21 cellular contexts compared by ENCODE assay signal in the genomic region with DNA sequence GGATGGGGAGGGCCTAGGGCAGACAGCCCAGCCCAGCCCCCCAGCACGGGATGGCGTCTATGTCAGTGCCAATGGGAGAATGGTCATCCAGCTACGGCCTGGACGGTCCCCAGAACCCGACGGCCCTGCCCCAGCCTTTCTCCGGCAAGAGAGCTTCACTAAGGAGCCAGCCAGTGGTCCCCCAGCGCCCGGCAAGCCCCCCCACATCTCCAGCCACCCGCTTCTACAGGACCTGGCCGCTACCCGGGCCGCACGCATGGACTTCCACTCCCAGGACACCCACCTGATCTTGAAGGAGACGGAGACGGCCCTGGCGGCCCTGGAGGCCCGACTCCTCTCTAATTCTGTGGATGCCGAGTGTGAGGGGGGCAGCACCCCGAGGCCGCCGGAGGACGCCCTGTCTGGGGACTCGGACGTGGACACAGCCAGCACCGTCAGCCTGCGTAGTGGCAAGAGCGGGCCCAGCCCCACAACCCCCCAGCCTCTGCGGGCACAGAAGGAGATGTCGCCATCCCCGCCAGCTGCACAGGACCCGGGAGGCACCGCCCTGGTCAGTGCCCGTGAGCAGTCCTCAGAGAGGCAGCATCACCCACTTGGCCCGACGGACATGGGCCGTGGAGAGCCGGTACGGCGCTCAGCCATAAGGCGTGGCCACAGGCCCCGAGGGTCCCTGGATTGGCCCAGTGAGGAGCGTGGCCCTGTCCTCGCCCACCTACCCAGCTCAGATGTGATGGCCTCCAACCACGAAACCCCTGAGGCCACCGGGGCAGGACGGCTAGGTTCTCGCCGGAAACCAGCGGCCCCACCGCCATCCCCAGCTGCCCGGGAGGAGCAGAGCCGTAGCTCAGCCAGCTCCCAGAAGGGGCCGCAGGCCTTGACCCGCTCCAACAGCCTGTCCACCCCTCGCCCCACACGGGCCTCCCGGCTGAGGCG. TPM values are rescaled to one million over a fixed set of nuclear protein-coding genes. Genes with fewer than 3 reads are reported as not detected.
A peak's percentile ranks its signal among the peaks of the same experiment; 100 is the strongest.
DNase-seq lines count a peak whose midpoint lies in the region; ATAC-seq and TF ChIP-seq lines count a peak whose summit lies in the region.
"Had no signal": no experiment of that assay in that cellular context is flagged by ENCODE, and none has a peak within 500 bp of the region (broad histone marks: within the 10 kb centered on the region; RNA-seq: fewer than 3 reads in every experiment).

No MANE protein-coding gene starts in this region.

- intact Hi-C loops in Right ventricle myocardium superior (cut with DNase I) (no loop called here), cardiac septum (cut with DNase I) (no loop called here), mammary epithelial cell (cut with micrococcal nuclease) (no loop called here), mucosa of descending colon (cut with DNase I, micrococcal nuclease) (no loop called here), upper lobe of right lung (cut with DNase I) (no loop called here)

- H3K9ac ChIP-seq in mammary epithelial cell (ENCODE audit: insufficient read depth, low read length): no peak overlapping the region

- H3K27me3 ChIP-seq in mammary epithelial cell (ENCODE audit: insufficient read depth, low read length) (no peaks in the 10 kb centered on the region), upper lobe of right lung (no peaks in the 10 kb centered on the region)
- H3K27me3 ChIP-seq: brain microvascular endothelial cell, stomach had no signal

- TSS peak; percentile 41 for BruUV-seq in mammary epithelial cell (replicated peaks; lab: Mats Ljungman, UMichigan)

- peaks cover 18% of the 10 kb centered on the region for H3K36me3 ChIP-seq in mammary epithelial cell (ENCODE audit: insufficient read depth, low read length)
- no peaks in the 10 kb centered on the region for H3K36me3 ChIP-seq in mucosa of descending colon (ENCODE audit: low read depth)
- H3K36me3 ChIP-seq in upper lobe of right lung: peaks cover 9% of the 10 kb centered on the region

- H3K27ac ChIP-seq in mammary epithelial cell (ENCODE audit: insufficient read depth, low read depth, low read length): no peak overlapping the region
- no peak overlapping the region for H3K27ac ChIP-seq in upper lobe of right lung
- H3K27ac ChIP-seq: brain microvascular endothelial cell, stomach had no signal

- H2AFZ ChIP-seq in mammary epithelial cell (ENCODE audit: low read depth, low read length): no peak overlapping the region

- CTCF ChIA-PET in mammary epithelial cell (lab: Charles Lee; ENCODE audit: low non-redundant PET): no interaction called here

- no peaks in the 10 kb centered on the region for H3K9me3 ChIP-seq in mammary epithelial cell (replicated peaks; ENCODE audit: insufficient read depth, low read length)
- H3K9me3 ChIP-seq in mucosa of descending colon: no peaks in the 10 kb centered on the region
- no peaks in the 10 kb centered on the region for H3K9me3 ChIP-seq in upper lobe of right lung
- H3K9me3 ChIP-seq: HAP-1, stomach had no signal

- H3K4me2 ChIP-seq in mammary epithelial cell (ENCODE audit: insufficient read depth, low read depth, low read length): no peak overlapping the region

- peaks cover 12% of the 10 kb centered on the region for H3K4me1 ChIP-seq in mammary epithelial cell (ENCODE audit: insufficient read depth, low read length)
- H3K4me1 ChIP-seq in mucosa of descending colon (ENCODE audit: low read depth): no peaks in the 10 kb centered on the region
- H3K4me1 ChIP-seq in upper lobe of right lung: no peaks in the 10 kb centered on the region
- H3K4me1 ChIP-seq: HAP-1 had no signal

- H3K4me3 ChIP-seq in mammary epithelial cell (replicated peaks in 1 of 3; ENCODE audit: insufficient read depth in 1 of 3, low read depth in 2 of 3, low read length in 3 of 3) (no peak overlapping the region), mucosa of descending colon (no peak overlapping the region), upper lobe of right lung (no peak overlapping the region)
- H3K4me3 ChIP-seq: HAP-1, stomach had no signal

- no peaks in the 10 kb centered on the region for H4K20me1 ChIP-seq in mammary epithelial cell (ENCODE audit: insufficient read depth, low read length)

- DNase-seq in Right ventricle myocardium superior (peak; percentile 33), cardiac septum (ENCODE audit: low spot score) (no peak), mammary epithelial cell (no peak), mucosa of descending colon (peak; percentile 1 to 45 (median 23)), upper lobe of right lung (peak; percentile 57), superior temporal gyrus (ENCODE audit: extremely low spot score) (no peak), SKM-1 (lab: John Stamatoyannopoulos, UW; ENCODE audit: unreplicated experiment) (no peak)
- DNase-seq in activated CD4-positive, alpha-beta T cell treated with anti-CD3 and anti-CD28 coated beads, Interleukin-2, amount 50 U/mL, for 4 hours: no peak
- DNase-seq: activated CD4-positive, alpha-beta memory T cell treated with anti-CD3 and anti-CD28 coated beads for 36 hours; activated naive CD8-positive, alpha-beta T cell treated with anti-CD3 and anti-CD28 coated beads for 36 hours; activated T-cell treated with anti-CD3 and anti-CD28 coated beads, Interleukin-2, amount 50 U/mL, for 1 hour; brain microvascular endothelial cell; DMS53; hippocampal formation; NCI-H1105 treated with DMSO at 0.1 percent for 48 hours; NCI-H510A; SHP77; stomach had no signal

- WGBS in mammary epithelial cell (ENCODE audit: low coverage, missing lambda C conversion rate): 94% methylated on average over 29 of the region's 59 CpGs

- H3K79me2 ChIP-seq in mammary epithelial cell (ENCODE audit: insufficient read depth, low read length): peaks cover 39% of the 10 kb centered on the region

- in situ Hi-C loops in mammary epithelial cell (cut with MboI; ENCODE audit: low sequenced_read_pairs in 2 of 2): no loop called here

- dilution Hi-C loops in mammary epithelial cell (cut with HindIII; ENCODE audit: low sequenced_read_pairs): loop anchor here (5.0 to 10.0 kb wide), 2 partner anchors 45 to 168 kb away; no protein-coding TSS in a partner anchor

- TF ChIP-seq CTCF in mammary epithelial cell (conservative IDR thresholded peaks at IDR 0.05 in 1 of 2, IDR thresholded peaks at IDR 0.05 in 1 of 2; ENCODE audit: extremely low read depth in 1 of 2, insufficient read depth in 1 of 2, low read depth in 1 of 2, low read length in 2 of 2): no peak
- no peak for TF ChIP-seq CTCF in mucosa of descending colon (IDR thresholded peaks at IDR 0.05)
- no peak for TF ChIP-seq CTCF in upper lobe of right lung (IDR thresholded peaks at IDR 0.05)

- ATAC-seq in Right ventricle myocardium superior (ENCODE audit: poor library complexity) (no peak), mucosa of descending colon (no peak), upper lobe of right lung (no peak)

RNA-seq across cellular contexts. Expression of a gene that starts 21.9 kb away (rescaled TPM):
- 9.5 TPM for total RNA-seq in Right ventricle myocardium superior
- total RNA-seq in cardiac septum: 19.2 TPM
- total RNA-seq in mammary epithelial cell: 10 to 100 TPM; 61.3 to 91.4 TPM
- polyA plus RNA-seq in mammary epithelial cell: 23.1 TPM
- 12.0 TPM for polyA minus RNA-seq in mammary epithelial cell
- 10 to 100 TPM; 66.8 to 89.9 (median 69.9) TPM for total RNA-seq in mucosa of descending colon
- total RNA-seq in upper lobe of right lung: 30.3 TPM

RNA-seq across cellular contexts. Expression of a gene that starts 37.7 kb away (rescaled TPM):
- total RNA-seq in Right ventricle myocardium superior: 0.13 TPM
- 0.51 TPM for total RNA-seq in cardiac septum
- total RNA-seq in mammary epithelial cell: under 1 TPM in 1 of 2 donors, not detected in 1; 0.09 TPM
- polyA plus RNA-seq in mammary epithelial cell: 0.01 TPM
- not detected for polyA minus RNA-seq in mammary epithelial cell
- 1 to 10 TPM in 1 of 3 donors, under 1 TPM in 2; 0.38 to 2.2 (median 0.39) TPM for total RNA-seq in mucosa of descending colon
- 3.1 TPM for total RNA-seq in upper lobe of right lung
- total RNA-seq: activated CD4-positive, alpha-beta memory T cell treated with anti-CD3 and anti-CD28 coated beads for 36 hours; activated naive CD8-positive, alpha-beta T cell treated with anti-CD3 and anti-CD28 coated beads for 36 hours; fibroblast of villous mesenchyme had no signal
- polyA plus RNA-seq: keratinocyte had no signal

Comparison
In these comparisons a context has a peak if more than half of its experiments do, and no peak if none do; other contexts are left out.
1. DNase-seq: peak in Right ventricle myocardium superior (single experiment), mucosa of descending colon (3 of 3) and upper lobe of right lung (single experiment); none in cardiac septum (single experiment), mammary epithelial cell (single experiment), superior temporal gyrus (single experiment), SKM-1 (single experiment) and activated CD4-positive, alpha-beta T cell treated with anti-CD3 and anti-CD28 coated beads, Interleukin-2, amount 50 U/mL, for 4 hours (0 of 2).